Comparison of ENCODE assay signal across 2 cellular contexts in genomic region chr7:73773700-73774517, GRCh38.
TF ChIP-seq lines count a peak whose summit lies in the region.

No MANE protein-coding gene starts in this region.

TF ChIP-seq in liver, 16 proteins besides CTCF, POLR2A, EP300 and RAD21 (continued from another document):
- TF ChIP-seq, protein P1, sequence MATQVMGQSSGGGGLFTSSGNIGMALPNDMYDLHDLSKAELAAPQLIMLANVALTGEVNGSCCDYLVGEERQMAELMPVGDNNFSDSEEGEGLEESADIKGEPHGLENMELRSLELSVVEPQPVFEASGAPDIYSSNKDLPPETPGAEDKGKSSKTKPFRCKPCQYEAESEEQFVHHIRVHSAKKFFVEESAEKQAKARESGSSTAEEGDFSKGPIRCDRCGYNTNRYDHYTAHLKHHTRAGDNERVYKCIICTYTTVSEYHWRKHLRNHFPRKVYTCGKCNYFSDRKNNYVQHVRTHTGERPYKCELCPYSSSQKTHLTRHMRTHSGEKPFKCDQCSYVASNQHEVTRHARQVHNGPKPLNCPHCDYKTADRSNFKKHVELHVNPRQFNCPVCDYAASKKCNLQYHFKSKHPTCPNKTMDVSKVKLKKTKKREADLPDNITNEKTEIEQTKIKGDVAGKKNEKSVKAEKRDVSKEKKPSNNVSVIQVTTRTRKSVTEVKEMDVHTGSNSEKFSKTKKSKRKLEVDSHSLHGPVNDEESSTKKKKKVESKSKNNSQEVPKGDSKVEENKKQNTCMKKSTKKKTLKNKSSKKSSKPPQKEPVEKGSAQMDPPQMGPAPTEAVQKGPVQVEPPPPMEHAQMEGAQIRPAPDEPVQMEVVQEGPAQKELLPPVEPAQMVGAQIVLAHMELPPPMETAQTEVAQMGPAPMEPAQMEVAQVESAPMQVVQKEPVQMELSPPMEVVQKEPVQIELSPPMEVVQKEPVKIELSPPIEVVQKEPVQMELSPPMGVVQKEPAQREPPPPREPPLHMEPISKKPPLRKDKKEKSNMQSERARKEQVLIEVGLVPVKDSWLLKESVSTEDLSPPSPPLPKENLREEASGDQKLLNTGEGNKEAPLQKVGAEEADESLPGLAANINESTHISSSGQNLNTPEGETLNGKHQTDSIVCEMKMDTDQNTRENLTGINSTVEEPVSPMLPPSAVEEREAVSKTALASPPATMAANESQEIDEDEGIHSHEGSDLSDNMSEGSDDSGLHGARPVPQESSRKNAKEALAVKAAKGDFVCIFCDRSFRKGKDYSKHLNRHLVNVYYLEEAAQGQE (IDR thresholded peaks at IDR 0.05), result peak; percentile 66
- peak; percentile 99 to 100 for TF ChIP-seq HNF4A (conservative IDR thresholded peaks at IDR 0.05)
- no peak for TF ChIP-seq TAF1 (conservative IDR thresholded peaks at IDR 0.05)
- no peak for TF ChIP-seq NR2F2 (IDR thresholded peaks at IDR 0.05)
- peak; percentile 95 for TF ChIP-seq HNF4G (IDR thresholded peaks at IDR 0.05)
- TF ChIP-seq, protein P2, sequence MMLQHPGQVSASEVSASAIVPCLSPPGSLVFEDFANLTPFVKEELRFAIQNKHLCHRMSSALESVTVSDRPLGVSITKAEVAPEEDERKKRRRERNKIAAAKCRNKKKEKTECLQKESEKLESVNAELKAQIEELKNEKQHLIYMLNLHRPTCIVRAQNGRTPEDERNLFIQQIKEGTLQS (IDR thresholded peaks at IDR 0.05), result no peak
- no peak for TF ChIP-seq FOXA1 (IDR thresholded peaks at IDR 0.05)
- TF ChIP-seq JUND (IDR thresholded peaks at IDR 0.05), result peak in 1 of 2 donors; percentile 62
- peak; percentile 94 for TF ChIP-seq SP1 (IDR thresholded peaks at IDR 0.05)
- TF ChIP-seq, protein P3, sequence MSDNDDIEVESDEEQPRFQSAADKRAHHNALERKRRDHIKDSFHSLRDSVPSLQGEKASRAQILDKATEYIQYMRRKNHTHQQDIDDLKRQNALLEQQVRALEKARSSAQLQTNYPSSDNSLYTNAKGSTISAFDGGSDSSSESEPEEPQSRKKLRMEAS (IDR thresholded peaks at IDR 0.05), result peak; percentile 51
- peak; percentile 73 to 81 for TF ChIP-seq RXRA (IDR thresholded peaks at IDR 0.05)
- no peak for TF ChIP-seq EGR1 (IDR thresholded peaks at IDR 0.05; ENCODE audit: low read depth in 2 of 2)

TF ChIP-seq in SK-N-SH treated with all-trans-retinoic acid at 6 μM for 48 hours, 23 proteins besides CTCF, POLR2A, EP300 and RAD21 (continued from another document):
- no peak for TF ChIP-seq TSHZ2 (CRISPR knock-in tag; IDR thresholded peaks at IDR 0.05)
- no peak for TF ChIP-seq TOX (CRISPR knock-in tag; IDR thresholded peaks at IDR 0.05; ENCODE audit: borderline replicate concordance)
- TF ChIP-seq ZFP3 (CRISPR knock-in tag; IDR thresholded peaks at IDR 0.05), result no peak
- no peak for TF ChIP-seq OSR1 (CRISPR knock-in tag; IDR thresholded peaks at IDR 0.05)
- no peak for TF ChIP-seq TCF4 (CRISPR knock-in tag; IDR thresholded peaks at IDR 0.05; ENCODE audit: borderline replicate concordance)
- no peak for TF ChIP-seq ARNTL (CRISPR knock-in tag; IDR thresholded peaks at IDR 0.05; ENCODE audit: borderline replicate concordance, low read depth)
